Comparison of ENCODE assay signal across 1 cellular context in genomic region chr2:6865346-6866238, GRCh38.
A peak's percentile ranks its signal among the peaks of the same experiment; 100 is the strongest.
TF ChIP-seq lines count a peak whose summit lies in the region.

A gene with protein sequence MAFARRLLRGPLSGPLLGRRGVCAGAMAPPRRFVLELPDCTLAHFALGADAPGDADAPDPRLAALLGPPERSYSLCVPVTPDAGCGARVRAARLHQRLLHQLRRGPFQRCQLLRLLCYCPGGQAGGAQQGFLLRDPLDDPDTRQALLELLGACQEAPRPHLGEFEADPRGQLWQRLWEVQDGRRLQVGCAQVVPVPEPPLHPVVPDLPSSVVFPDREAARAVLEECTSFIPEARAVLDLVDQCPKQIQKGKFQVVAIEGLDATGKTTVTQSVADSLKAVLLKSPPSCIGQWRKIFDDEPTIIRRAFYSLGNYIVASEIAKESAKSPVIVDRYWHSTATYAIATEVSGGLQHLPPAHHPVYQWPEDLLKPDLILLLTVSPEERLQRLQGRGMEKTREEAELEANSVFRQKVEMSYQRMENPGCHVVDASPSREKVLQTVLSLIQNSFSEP (minus strand): TSS chr2:6865907. CDS start chr2:6865696, 211 bp downstream.

TF ChIP-seq in HepG2, 621 proteins besides CTCF, POLR2A, EP300 and RAD21 (continued from another document and continues in another):
- TF ChIP-seq HNRNPLL (IDR thresholded peaks at IDR 0.05; ENCODE audit: low read depth, low read length, poor library complexity, severe bottlenecking): peak; percentile 62
- TF ChIP-seq ZNF446 (CRISPR knock-in tag; IDR thresholded peaks at IDR 0.05): no peak; the same call in 1 of the 2 replicates
- TF ChIP-seq NR2F1 (CRISPR knock-in tag; IDR thresholded peaks at IDR 0.05): no peak
- TF ChIP-seq, protein P1, sequence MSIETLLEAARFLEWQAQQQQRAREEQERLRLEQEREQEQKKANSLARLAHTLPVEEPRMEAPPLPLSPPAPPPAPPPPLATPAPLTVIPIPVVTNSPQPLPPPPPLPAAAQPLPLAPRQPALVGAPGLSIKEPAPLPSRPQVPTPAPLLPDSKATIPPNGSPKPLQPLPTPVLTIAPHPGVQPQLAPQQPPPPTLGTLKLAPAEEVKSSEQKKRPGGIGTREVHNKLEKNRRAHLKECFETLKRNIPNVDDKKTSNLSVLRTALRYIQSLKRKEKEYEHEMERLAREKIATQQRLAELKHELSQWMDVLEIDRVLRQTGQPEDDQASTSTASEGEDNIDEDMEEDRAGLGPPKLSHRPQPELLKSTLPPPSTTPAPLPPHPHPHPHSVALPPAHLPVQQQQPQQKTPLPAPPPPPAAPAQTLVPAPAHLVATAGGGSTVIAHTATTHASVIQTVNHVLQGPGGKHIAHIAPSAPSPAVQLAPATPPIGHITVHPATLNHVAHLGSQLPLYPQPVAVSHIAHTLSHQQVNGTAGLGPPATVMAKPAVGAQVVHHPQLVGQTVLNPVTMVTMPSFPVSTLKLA (IDR thresholded peaks at IDR 0.05): no peak
- no peak for TF ChIP-seq NCOR1 (IDR thresholded peaks at IDR 0.05; ENCODE audit: borderline replicate concordance, low read length)
- TF ChIP-seq, protein P2, sequence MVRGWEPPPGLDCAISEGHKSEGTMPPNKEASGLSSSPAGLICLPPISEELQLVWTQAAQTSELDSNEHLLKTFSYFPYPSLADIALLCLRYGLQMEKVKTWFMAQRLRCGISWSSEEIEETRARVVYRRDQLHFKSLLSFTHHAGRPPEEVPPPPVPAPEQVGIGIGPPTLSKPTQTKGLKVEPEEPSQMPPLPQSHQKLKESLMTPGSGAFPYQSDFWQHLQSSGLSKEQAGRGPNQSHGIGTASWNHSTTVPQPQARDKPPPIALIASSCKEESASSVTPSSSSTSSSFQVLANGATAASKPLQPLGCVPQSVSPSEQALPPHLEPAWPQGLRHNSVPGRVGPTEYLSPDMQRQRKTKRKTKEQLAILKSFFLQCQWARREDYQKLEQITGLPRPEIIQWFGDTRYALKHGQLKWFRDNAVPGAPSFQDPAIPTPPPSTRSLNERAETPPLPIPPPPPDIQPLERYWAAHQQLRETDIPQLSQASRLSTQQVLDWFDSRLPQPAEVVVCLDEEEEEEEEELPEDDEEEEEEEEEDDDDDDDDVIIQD (CRISPR knock-in tag; IDR thresholded peaks at IDR 0.05; ENCODE audit: low read depth): no peak
- no peak for TF ChIP-seq CHD4 (IDR thresholded peaks at IDR 0.05; ENCODE audit: borderline replicate concordance, low read length)
- TF ChIP-seq SALL1 (CRISPR knock-in tag; IDR thresholded peaks at IDR 0.05): peak; percentile 8
- TF ChIP-seq EZH2 (conservative IDR thresholded peaks at IDR 0.05; ENCODE audit: low read depth, low read length): no peak
- TF ChIP-seq, protein P3, sequence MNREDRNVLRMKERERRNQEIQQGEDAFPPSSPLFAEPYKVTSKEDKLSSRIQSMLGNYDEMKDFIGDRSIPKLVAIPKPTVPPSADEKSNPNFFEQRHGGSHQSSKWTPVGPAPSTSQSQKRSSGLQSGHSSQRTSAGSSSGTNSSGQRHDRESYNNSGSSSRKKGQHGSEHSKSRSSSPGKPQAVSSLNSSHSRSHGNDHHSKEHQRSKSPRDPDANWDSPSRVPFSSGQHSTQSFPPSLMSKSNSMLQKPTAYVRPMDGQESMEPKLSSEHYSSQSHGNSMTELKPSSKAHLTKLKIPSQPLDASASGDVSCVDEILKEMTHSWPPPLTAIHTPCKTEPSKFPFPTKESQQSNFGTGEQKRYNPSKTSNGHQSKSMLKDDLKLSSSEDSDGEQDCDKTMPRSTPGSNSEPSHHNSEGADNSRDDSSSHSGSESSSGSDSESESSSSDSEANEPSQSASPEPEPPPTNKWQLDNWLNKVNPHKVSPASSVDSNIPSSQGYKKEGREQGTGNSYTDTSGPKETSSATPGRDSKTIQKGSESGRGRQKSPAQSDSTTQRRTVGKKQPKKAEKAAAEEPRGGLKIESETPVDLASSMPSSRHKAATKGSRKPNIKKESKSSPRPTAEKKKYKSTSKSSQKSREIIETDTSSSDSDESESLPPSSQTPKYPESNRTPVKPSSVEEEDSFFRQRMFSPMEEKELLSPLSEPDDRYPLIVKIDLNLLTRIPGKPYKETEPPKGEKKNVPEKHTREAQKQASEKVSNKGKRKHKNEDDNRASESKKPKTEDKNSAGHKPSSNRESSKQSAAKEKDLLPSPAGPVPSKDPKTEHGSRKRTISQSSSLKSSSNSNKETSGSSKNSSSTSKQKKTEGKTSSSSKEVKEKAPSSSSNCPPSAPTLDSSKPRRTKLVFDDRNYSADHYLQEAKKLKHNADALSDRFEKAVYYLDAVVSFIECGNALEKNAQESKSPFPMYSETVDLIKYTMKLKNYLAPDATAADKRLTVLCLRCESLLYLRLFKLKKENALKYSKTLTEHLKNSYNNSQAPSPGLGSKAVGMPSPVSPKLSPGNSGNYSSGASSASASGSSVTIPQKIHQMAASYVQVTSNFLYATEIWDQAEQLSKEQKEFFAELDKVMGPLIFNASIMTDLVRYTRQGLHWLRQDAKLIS (CRISPR knock-in tag; IDR thresholded peaks at IDR 0.05): no peak
- no peak for TF ChIP-seq ATF1 (CRISPR knock-in tag; IDR thresholded peaks at IDR 0.05)
- no peak for TF ChIP-seq AGO2 (optimal IDR thresholded peaks at IDR 0.05; ENCODE audit: low read depth, low read length)
- no peak for TF ChIP-seq MED8 (CRISPR knock-in tag; IDR thresholded peaks at IDR 0.05; ENCODE audit: insufficient replicate concordance)
- no peak for TF ChIP-seq ZNF253 (CRISPR knock-in tag; IDR thresholded peaks at IDR 0.05; ENCODE audit: borderline replicate concordance)
- TF ChIP-seq ZNF232 (CRISPR knock-in tag; IDR thresholded peaks at IDR 0.05; ENCODE audit: borderline replicate concordance): peak; percentile 65; the same call in 1 of the 2 replicates
- TF ChIP-seq THAP11 (CRISPR knock-in tag; IDR thresholded peaks at IDR 0.05): no peak
- no peak; the same call in 1 of the 2 replicates for TF ChIP-seq ZNF776 (CRISPR knock-in tag; IDR thresholded peaks at IDR 0.05)
- no peak for TF ChIP-seq KDM3A (CRISPR knock-in tag; IDR thresholded peaks at IDR 0.05; ENCODE audit: low read depth)
- TF ChIP-seq ZNF841 (CRISPR knock-in tag; IDR thresholded peaks at IDR 0.05; ENCODE audit: borderline replicate concordance): no peak
- 0 out of 2 replicates have a peak, but pooled peaks have one; percentile 73 for TF ChIP-seq MTF2 (CRISPR knock-in tag; IDR thresholded peaks at IDR 0.05; ENCODE audit: borderline replicate concordance)
- no peak for TF ChIP-seq ZNF326 (CRISPR knock-in tag; IDR thresholded peaks at IDR 0.05; ENCODE audit: borderline replicate concordance)
- no peak for TF ChIP-seq NFIC (IDR thresholded peaks at IDR 0.05; ENCODE audit: low read length)
- TF ChIP-seq NR2C2 (CRISPR knock-in tag; IDR thresholded peaks at IDR 0.05; ENCODE audit: borderline replicate concordance): no peak
- TF ChIP-seq ZNF496 (CRISPR knock-in tag; IDR thresholded peaks at IDR 0.05; ENCODE audit: insufficient replicate concordance): no peak
- 0 out of 2 replicates have a peak, but pooled peaks have one; percentile 20 for TF ChIP-seq DR1 (CRISPR knock-in tag; IDR thresholded peaks at IDR 0.05)
- peak; percentile 44; the same call in 1 of the 2 replicates for TF ChIP-seq SNAI1 (CRISPR knock-in tag; IDR thresholded peaks at IDR 0.05; ENCODE audit: borderline replicate concordance)
- no peak for TF ChIP-seq MAFK (conservative IDR thresholded peaks at IDR 0.05 in 1 of 2, IDR thresholded peaks at IDR 0.05 in 1 of 2; ENCODE audit: low read length in 2 of 2)
- TF ChIP-seq, protein P4, sequence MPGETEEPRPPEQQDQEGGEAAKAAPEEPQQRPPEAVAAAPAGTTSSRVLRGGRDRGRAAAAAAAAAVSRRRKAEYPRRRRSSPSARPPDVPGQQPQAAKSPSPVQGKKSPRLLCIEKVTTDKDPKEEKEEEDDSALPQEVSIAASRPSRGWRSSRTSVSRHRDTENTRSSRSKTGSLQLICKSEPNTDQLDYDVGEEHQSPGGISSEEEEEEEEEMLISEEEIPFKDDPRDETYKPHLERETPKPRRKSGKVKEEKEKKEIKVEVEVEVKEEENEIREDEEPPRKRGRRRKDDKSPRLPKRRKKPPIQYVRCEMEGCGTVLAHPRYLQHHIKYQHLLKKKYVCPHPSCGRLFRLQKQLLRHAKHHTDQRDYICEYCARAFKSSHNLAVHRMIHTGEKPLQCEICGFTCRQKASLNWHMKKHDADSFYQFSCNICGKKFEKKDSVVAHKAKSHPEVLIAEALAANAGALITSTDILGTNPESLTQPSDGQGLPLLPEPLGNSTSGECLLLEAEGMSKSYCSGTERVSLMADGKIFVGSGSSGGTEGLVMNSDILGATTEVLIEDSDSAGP (CRISPR knock-in tag; IDR thresholded peaks at IDR 0.05; ENCODE audit: borderline replicate concordance): peak; percentile 67; the same call in 1 of the 2 replicates
- no peak for TF ChIP-seq ZNF576 (CRISPR knock-in tag; IDR thresholded peaks at IDR 0.05)
- TF ChIP-seq, protein P5, sequence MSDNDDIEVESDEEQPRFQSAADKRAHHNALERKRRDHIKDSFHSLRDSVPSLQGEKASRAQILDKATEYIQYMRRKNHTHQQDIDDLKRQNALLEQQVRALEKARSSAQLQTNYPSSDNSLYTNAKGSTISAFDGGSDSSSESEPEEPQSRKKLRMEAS (IDR thresholded peaks at IDR 0.05): peak; percentile 58
- TF ChIP-seq ZFX (CRISPR knock-in tag; IDR thresholded peaks at IDR 0.05; ENCODE audit: low read depth): peak; percentile 71
- no peak for TF ChIP-seq ZNF383 (CRISPR knock-in tag; IDR thresholded peaks at IDR 0.05; ENCODE audit: borderline replicate concordance)
- TF ChIP-seq FOXP1 (IDR thresholded peaks at IDR 0.05): no peak
- no peak for TF ChIP-seq FOXP1 (CRISPR knock-in tag; IDR thresholded peaks at IDR 0.05)
- TF ChIP-seq, protein P6, sequence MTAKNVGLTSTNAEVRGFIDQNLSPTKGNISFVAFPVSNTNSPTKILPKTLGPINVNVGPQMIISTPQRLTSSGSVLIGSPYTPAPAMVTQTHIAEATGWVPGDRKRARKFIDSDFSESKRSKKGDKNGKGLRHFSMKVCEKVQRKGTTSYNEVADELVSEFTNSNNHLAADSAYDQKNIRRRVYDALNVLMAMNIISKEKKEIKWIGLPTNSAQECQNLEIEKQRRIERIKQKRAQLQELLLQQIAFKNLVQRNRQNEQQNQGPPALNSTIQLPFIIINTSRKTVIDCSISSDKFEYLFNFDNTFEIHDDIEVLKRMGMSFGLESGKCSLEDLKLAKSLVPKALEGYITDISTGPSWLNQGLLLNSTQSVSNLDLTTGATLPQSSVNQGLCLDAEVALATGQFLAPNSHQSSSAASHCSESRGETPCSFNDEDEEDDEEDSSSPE (CRISPR knock-in tag; IDR thresholded peaks at IDR 0.05): peak; percentile 93
- no peak for TF ChIP-seq ATF7 (IDR thresholded peaks at IDR 0.05)
- TF ChIP-seq ATF7 (CRISPR knock-in tag; IDR thresholded peaks at IDR 0.05): peak; percentile 21; the same call in 1 of the 2 replicates
- no peak for TF ChIP-seq ZNF652 (CRISPR knock-in tag; IDR thresholded peaks at IDR 0.05; ENCODE audit: borderline replicate concordance, low read depth)
- TF ChIP-seq ZNF572 (CRISPR knock-in tag; IDR thresholded peaks at IDR 0.05): no peak
- no peak for TF ChIP-seq GATA4 (IDR thresholded peaks at IDR 0.05; ENCODE audit: borderline replicate concordance, low read depth)
- 0 out of 2 replicates have a peak, but pooled peaks have one; percentile 41 for TF ChIP-seq DZIP1 (CRISPR knock-in tag; IDR thresholded peaks at IDR 0.05)
- TF ChIP-seq ZNF879 (CRISPR knock-in tag; IDR thresholded peaks at IDR 0.05): 0 out of 2 replicates have a peak, but pooled peaks have one; percentile 57
- TF ChIP-seq, protein P7, sequence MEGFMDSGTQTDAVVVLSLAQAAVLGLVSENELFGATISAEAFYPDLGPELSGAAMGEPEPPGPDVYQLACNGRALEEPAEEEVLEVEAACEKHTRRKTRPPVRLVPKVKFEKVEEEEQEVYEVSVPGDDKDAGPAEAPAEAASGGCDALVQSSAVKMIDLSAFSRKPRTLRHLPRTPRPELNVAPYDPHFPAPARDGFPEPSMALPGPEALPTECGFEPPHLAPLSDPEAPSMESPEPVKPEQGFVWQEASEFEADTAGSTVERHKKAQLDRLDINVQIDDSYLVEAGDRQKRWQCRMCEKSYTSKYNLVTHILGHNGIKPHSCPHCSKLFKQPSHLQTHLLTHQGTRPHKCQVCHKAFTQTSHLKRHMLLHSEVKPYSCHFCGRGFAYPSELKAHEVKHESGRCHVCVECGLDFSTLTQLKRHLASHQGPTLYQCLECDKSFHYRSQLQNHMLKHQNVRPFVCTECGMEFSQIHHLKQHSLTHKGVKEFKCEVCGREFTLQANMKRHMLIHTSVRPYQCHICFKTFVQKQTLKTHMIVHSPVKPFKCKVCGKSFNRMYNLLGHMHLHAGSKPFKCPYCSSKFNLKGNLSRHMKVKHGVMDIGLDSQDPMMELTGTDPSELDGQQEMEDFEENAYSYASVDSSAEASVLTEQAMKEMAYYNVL (CRISPR knock-in tag; IDR thresholded peaks at IDR 0.05; ENCODE audit: borderline replicate concordance): 0 out of 2 replicates have a peak, but pooled peaks have one; percentile 13
- peak; percentile 76 for TF ChIP-seq POGK (CRISPR knock-in tag; conservative IDR thresholded peaks at IDR 0.05)
